In the genomic region with DNA sequence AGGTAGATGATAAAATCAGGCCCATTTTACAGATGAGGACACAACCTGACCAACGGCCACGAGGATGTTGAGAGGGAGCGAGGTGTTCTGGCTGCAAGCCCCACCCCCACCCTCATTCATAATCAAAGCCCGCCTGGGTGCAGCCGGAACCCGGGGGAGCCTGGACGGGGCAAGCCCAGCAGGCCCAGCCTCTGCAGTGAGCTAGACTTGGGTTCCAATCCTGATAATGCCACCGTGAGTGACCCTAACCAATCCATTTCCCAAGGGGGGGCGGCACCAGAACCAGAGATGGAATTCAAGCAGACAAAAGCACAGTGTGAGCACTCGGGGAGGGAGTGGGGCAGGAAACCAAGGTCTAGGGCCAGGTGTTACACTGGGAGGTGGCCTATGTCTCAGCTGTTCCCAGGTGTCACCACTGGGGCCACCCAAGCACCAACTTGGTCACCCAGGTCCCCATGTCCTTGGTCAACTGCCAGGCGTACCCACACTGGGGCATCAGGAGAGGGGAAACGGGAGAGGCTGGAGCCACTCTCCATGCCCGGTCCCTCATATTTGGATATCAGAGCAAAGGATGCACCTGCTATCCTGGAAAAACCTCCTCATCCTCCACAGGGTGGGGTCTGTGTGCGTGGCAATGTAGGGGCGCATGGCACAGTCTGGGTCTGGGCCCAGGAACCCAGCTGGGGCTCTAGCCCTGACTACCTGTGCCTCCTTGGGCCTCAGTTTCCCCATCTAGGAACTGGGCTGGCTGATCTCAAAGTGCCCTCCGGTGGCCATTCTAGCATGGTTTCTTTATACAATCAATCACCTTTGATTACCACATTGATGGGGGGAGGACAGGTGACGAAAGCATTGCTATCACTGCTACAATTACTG, we compare ENCODE assay signal across 13 cellular contexts.
DNase-seq lines count a peak whose midpoint lies in the region; TF ChIP-seq lines count a peak whose summit lies in the region.
"Had no signal": no experiment of that assay in that cellular context is flagged by ENCODE, and none has a peak within 500 bp of the region (broad histone marks: within the 10 kb centered on the region; RNA-seq: fewer than 3 reads in every experiment).

No MANE protein-coding gene starts in this region.

- H3K4me3 ChIP-seq in Loucy (ENCODE audit: low read length, poor library complexity, severe bottlenecking) (no peak overlapping the region), retinal pigment epithelial cell (ENCODE audit: low read length) (no peak overlapping the region)

- H3K4me1 Mint-ChIP-seq in activated T-cell treated with anti-CD3 and anti-CD28 coated beads, Interleukin-2, amount 50 U/mL, for 24 hours (ENCODE audit: low read depth): peaks cover 1% of the 10 kb centered on the region

- no peaks in the 10 kb centered on the region for H3K36me3 Mint-ChIP-seq in activated T-cell treated with anti-CD3 and anti-CD28 coated beads, Interleukin-2, amount 50 U/mL, for 24 hours (ENCODE audit: low read depth)

- no peak overlapping the region for H3K4me2 ChIP-seq in Loucy (ENCODE audit: low read depth, low read length, poor library complexity, severe bottlenecking)

- H3K27me3 Mint-ChIP-seq in activated T-cell treated with anti-CD3 and anti-CD28 coated beads, Interleukin-2, amount 50 U/mL, for 24 hours: peaks cover 4% of the 10 kb centered on the region

- H3K4me1 ChIP-seq in Loucy (ENCODE audit: insufficient read depth, low read length, poor library complexity, severe bottlenecking): peaks cover 3% of the 10 kb centered on the region
- H3K4me1 ChIP-seq: parathyroid adenoma had no signal

- H3K27ac Mint-ChIP-seq in activated T-cell treated with anti-CD3 and anti-CD28 coated beads, Interleukin-2, amount 50 U/mL, for 24 hours: no peak overlapping the region
- H3K27ac Mint-ChIP-seq: activated CD4-positive, alpha-beta T cell treated with anti-CD3 and anti-CD28 coated beads for 36 hours had no signal

- DNase-seq in activated T-cell treated with anti-CD3 and anti-CD28 coated beads, Interleukin-2, amount 50 U/mL, for 24 hours: peak; percentile 22
- DNase-seq in activated T-cell treated with anti-CD3 and anti-CD28 coated beads for 4 hours (no peak), ecto neural progenitor cell (ENCODE audit: low spot score) (peak; percentile 46), retinal pigment epithelial cell (ENCODE audit: low read depth) (no peak), middle frontal gyrus (ENCODE audit: extremely low spot score, low spot score) (no peak), OCI-M2 (lab: John Stamatoyannopoulos, UW; ENCODE audit: unreplicated experiment) (no peak)
- DNase-seq in stimulated activated naive CD4-positive, alpha-beta T cell treated with Interleukin-2 at 50 U/mL for 16 hours (lab: John Stamatoyannopoulos, UW): no peak
- DNase-seq: activated CD4-positive, alpha-beta T cell treated with anti-CD3 and anti-CD28 coated beads for 36 hours; activated naive CD4-positive, alpha-beta T cell treated with Interleukin-2 at 50 U/mL for 16 hours; DMS153; mesendoderm had no signal

- H2AFZ ChIP-seq in Loucy (ENCODE audit: low read length): no peak overlapping the region
- H2AFZ ChIP-seq: parathyroid adenoma had no signal

- TF ChIP-seq CTCF in Loucy (conservative IDR thresholded peaks at IDR 0.05; ENCODE audit: low read length) (peak; percentile 28; the same call in 1 of the 2 replicates), retinal pigment epithelial cell (conservative IDR thresholded peaks at IDR 0.05; ENCODE audit: low read depth, low read length) (peak; percentile 11)

- H3K79me2 ChIP-seq in Loucy (ENCODE audit: insufficient read depth, low read length): no peaks in the 10 kb centered on the region
- H3K79me2 ChIP-seq: parathyroid adenoma had no signal

- no peaks in the 10 kb centered on the region for H3K9me2 ChIP-seq in Loucy (replicated peaks; ENCODE audit: low read depth, low read length)

- no peak overlapping the region for H3K4me3 Mint-ChIP-seq in activated T-cell treated with anti-CD3 and anti-CD28 coated beads, Interleukin-2, amount 50 U/mL, for 24 hours
- H3K4me3 Mint-ChIP-seq: activated CD4-positive, alpha-beta T cell treated with anti-CD3 and anti-CD28 coated beads for 36 hours had no signal

- no peaks in the 10 kb centered on the region for H3K9me3 ChIP-seq in Loucy (ENCODE audit: insufficient read depth, low read depth, low read length)

- no peaks in the 10 kb centered on the region for H4K20me1 ChIP-seq in Loucy (ENCODE audit: insufficient read depth, low read length, poor library complexity, severe bottlenecking)

- no peaks in the 10 kb centered on the region for H3K36me3 ChIP-seq in Loucy (ENCODE audit: insufficient read depth, low read length)

- no peak overlapping the region for H3K9ac ChIP-seq in Loucy (ENCODE audit: low read depth, low read length, poor library complexity, severe bottlenecking)
- H3K9ac ChIP-seq: parathyroid adenoma had no signal

- H3K9me3 Mint-ChIP-seq in activated T-cell treated with anti-CD3 and anti-CD28 coated beads, Interleukin-2, amount 50 U/mL, for 24 hours: no peaks in the 10 kb centered on the region

- no peaks in the 10 kb centered on the region for H3F3A ChIP-seq in Loucy (ENCODE audit: low read depth)

- no peaks in the 10 kb centered on the region for H3K27me3 ChIP-seq in Loucy (ENCODE audit: insufficient read depth, low read length, poor library complexity, severe bottlenecking)

Comparison
In these comparisons a context has a peak if more than half of its experiments do, and no peak if none do; other contexts are left out.
1. DNase-seq: peak in activated T-cell treated with anti-CD3 and anti-CD28 coated beads, Interleukin-2, amount 50 U/mL, for 24 hours (single experiment) and ecto neural progenitor cell (single experiment); none in activated T-cell treated with anti-CD3 and anti-CD28 coated beads for 4 hours (single experiment), retinal pigment epithelial cell (single experiment), middle frontal gyrus (single experiment), stimulated activated naive CD4-positive, alpha-beta T cell treated with Interleukin-2 at 50 U/mL for 16 hours (single experiment) and OCI-M2 (single experiment).